In genomic region chr20:46364670-46365482, GRCh38 we compare ENCODE assay signal across 9 cellular contexts. TPM values are rescaled to one million over a fixed set of nuclear protein-coding genes. Genes with fewer than 3 reads are reported as not detected.
DNase-seq lines count a peak whose midpoint lies in the region; ATAC-seq, FAIRE-seq and TF ChIP-seq lines count a peak whose summit lies in the region.
"Had no signal": no experiment of that assay in that cellular context is flagged by ENCODE, and none has a peak within 500 bp of the region (broad histone marks: within the 10 kb centered on the region; RNA-seq: fewer than 3 reads in every experiment).

No MANE protein-coding gene starts in this region.

- H3K79me2 ChIP-seq in keratinocyte (ENCODE audit: control insufficient read depth, insufficient read depth, low read length), result peaks cover 18% of the 10 kb centered on the region

- no peak for ATAC-seq in HG02870 (IDR thresholded peaks at IDR 0.05; ENCODE audit: unreplicated experiment)

- H3K9me1 ChIP-seq in keratinocyte (ENCODE audit: control insufficient read depth, extremely low read depth, insufficient read depth, low read length), result no peaks in the 10 kb centered on the region

- H3K9me3 ChIP-seq in adrenal gland (replicated peaks in 1 of 3), result no peaks in the 10 kb centered on the region
- no peaks in the 10 kb centered on the region for H3K9me3 ChIP-seq in keratinocyte (ENCODE audit: control insufficient read depth, low read depth, low read length)
- H3K9me3 ChIP-seq in stomach smooth muscle (ENCODE audit: control insufficient read depth in 2 of 2, low read length in 2 of 2), result no peaks in the 10 kb centered on the region

- peak overlapping the region; percentile 76 for H3K4me2 ChIP-seq in keratinocyte (ENCODE audit: control insufficient read depth, extremely low read depth, insufficient read depth, low read depth, low read length)

- H3K27me3 ChIP-seq in adrenal gland, result no peaks in the 10 kb centered on the region
- no peaks in the 10 kb centered on the region for H3K27me3 ChIP-seq in keratinocyte (ENCODE audit: control insufficient read depth, extremely low read depth, insufficient read depth, low read length)
- H3K27me3 ChIP-seq in stomach smooth muscle (ENCODE audit: control insufficient read depth in 1 of 2, insufficient read depth in 2 of 2, low read length in 2 of 2), result no peaks in the 10 kb centered on the region

- H3K9ac ChIP-seq in keratinocyte (ENCODE audit: control insufficient read depth, extremely low read depth, insufficient read depth, low read length) (peak overlapping the region; percentile 98), stomach smooth muscle (ENCODE audit: low read length in 2 of 2) (peak overlapping the region; percentile 71 to 93)

- no peaks in the 10 kb centered on the region for H4K20me1 ChIP-seq in keratinocyte (ENCODE audit: control insufficient read depth, extremely low read depth, insufficient read depth, low read length)

- H3K36me3 ChIP-seq in adrenal gland (replicated peaks in 1 of 2) (peaks cover 0 to 38% of the 10 kb centered on the region in 2 donors), keratinocyte (ENCODE audit: control insufficient read depth in 2 of 2, extremely low read depth in 1 of 2, insufficient read depth in 2 of 2, low read length in 2 of 2) (peaks cover 14 to 20% of the 10 kb centered on the region in 2 experiments), stomach smooth muscle (ENCODE audit: control insufficient read depth in 2 of 2, insufficient read depth in 2 of 2, low read length in 2 of 2) (peaks cover 30 to 38% of the 10 kb centered on the region in 2 donors)

- WGBS in adrenal gland, 4 donors, result 33 to 38% (median 37%) methylated on average over 9 to 10 of the region's 10 CpGs

- peaks cover 18 to 41% of the 10 kb centered on the region in 2 donors for H3K4me1 ChIP-seq in adrenal gland (replicated peaks in 1 of 2)
- H3K4me1 ChIP-seq in keratinocyte (ENCODE audit: control insufficient read depth, extremely low read depth, insufficient read depth, low read length), result peaks cover 8% of the 10 kb centered on the region
- H3K4me1 ChIP-seq in stomach smooth muscle (ENCODE audit: control insufficient read depth, insufficient read depth, low read length), result peaks cover 30% of the 10 kb centered on the region

- H3K4me3 ChIP-seq in adrenal gland (peak overlapping the region in 2 of 4 donors; percentile 94 to 97), keratinocyte (ENCODE audit: control insufficient read depth in 2 of 3, extremely low read depth in 1 of 3, insufficient read depth in 2 of 3, low read depth in 1 of 3, low read length in 3 of 3) (peak overlapping the region; percentile 69 to 98 (median 81)), stomach smooth muscle (ENCODE audit: low read length in 2 of 2) (peak overlapping the region; percentile 91 to 97)

- dilution Hi-C loops in keratinocyte (cut with MboI; ENCODE audit: extremely low pct_ligation_motif_present, low sequenced_read_pairs), result no loop called here

- intact Hi-C loops in adrenal gland (cut with DNase I), result no loop called here

- TF ChIP-seq CTCF in adrenal gland (IDR thresholded peaks at IDR 0.05), result no peak
- TF ChIP-seq CTCF in keratinocyte (optimal IDR thresholded peaks at IDR 0.05 in 1 of 3, IDR thresholded peaks at IDR 0.05 in 1 of 3, conservative IDR thresholded peaks at IDR 0.05 in 1 of 3; ENCODE audit: extremely low read depth in 1 of 3, insufficient read depth in 2 of 3, low read length in 3 of 3), result no peak

- H3K27ac ChIP-seq in adrenal gland (peak overlapping the region; percentile 74 to 100 (median 98)), keratinocyte (ENCODE audit: control insufficient read depth, insufficient read depth, low read length) (no peak overlapping the region), stomach smooth muscle (ENCODE audit: low read length) (peak overlapping the region; percentile 93)

- TF ChIP-seq POLR2A in adrenal gland (IDR thresholded peaks at IDR 0.05), result peak in 1 of 2 donors; percentile 85

- H2AFZ ChIP-seq in keratinocyte (ENCODE audit: control insufficient read depth, low read length), result peak overlapping the region; percentile 35

- peak; percentile 11 for DNase-seq in NCI-H2227 (lab: John Stamatoyannopoulos, UW; ENCODE audit: unreplicated experiment)
- no peak for DNase-seq in NCI-H2227 treated with DMSO at 0.1 percent for 48 hours (lab: John Stamatoyannopoulos, UW)
- peak; percentile 75 to 94 (median 93) for DNase-seq in adrenal gland
- DNase-seq in keratinocyte (ENCODE audit: low read depth, low spot score), result no peak
- DNase-seq in NCI-H2107 (lab: John Stamatoyannopoulos, UW), result no peak
- DNase-seq in AG08396 (ENCODE audit: low spot score), result no peak

- no peak for FAIRE-seq in keratinocyte (lab: Jason Lieb, UNC)
- FAIRE-seq: A204.1 had no signal

RNA-seq across cellular contexts. Expression of gene ELMO2, which starts 41.5 kb away (rescaled TPM):
- total RNA-seq in adrenal gland, result 10 to 100 TPM; 42.4 to 69.0 (median 52.2) TPM
- 10 to 100 TPM; 36.2 to 55.1 (median 38.3) TPM for polyA plus RNA-seq in adrenal gland
- 28.5 to 37.0 TPM (median 32.4 TPM) in 3 replicates for polyA plus RNA-seq in keratinocyte
- polyA plus RNA-seq in keratinocyte (2011; ENCODE audit: low read depth), result 11.4 TPM
- 27.6 and 31.3 TPM in 2 replicates for polyA plus RNA-seq in keratinocyte (2011; cell fraction: cytosol; rRNA removed)
- 51.6 and 65.5 TPM in 2 replicates for polyA plus RNA-seq in keratinocyte (2011; cell fraction: nucleus; rRNA removed)
- polyA plus RNA-seq in keratinocyte (2012; ENCODE audit: low replicate concordance), result 18.3 and 22.3 TPM in 2 replicates
- 39.8 to 66.1 TPM (median 53.9 TPM) in 3 replicates for polyA minus RNA-seq in keratinocyte
- polyA minus RNA-seq in keratinocyte (2011; cell fraction: cytosol; rRNA and poly(A)+ RNA removed), result 20.9 TPM
- 27.9 and 44.4 TPM in 2 replicates for polyA minus RNA-seq in keratinocyte (2011; cell fraction: nucleus; rRNA and poly(A)+ RNA removed)

RNA-seq across cellular contexts. Expression of gene CDH22, which starts 56.6 kb away (rescaled TPM):
- total RNA-seq in adrenal gland, result 1 to 10 TPM in 2 of 8 donors, under 1 TPM in 2, not detected in 4; 0.19 to 2.9 (median 1.2) TPM
- polyA plus RNA-seq in adrenal gland (1 to 10 TPM in 2 of 3 donors, under 1 TPM in 1; 0.77 to 2.3 (median 1.2) TPM), keratinocyte (not detected in 3 replicates)
- not detected for polyA plus RNA-seq in keratinocyte (2011; ENCODE audit: low read depth)
- polyA plus RNA-seq in keratinocyte (2011; cell fraction: cytosol; rRNA removed), result not detected in 2 replicates
- not detected in 2 replicates for polyA plus RNA-seq in keratinocyte (2011; cell fraction: nucleus; rRNA removed)
- polyA plus RNA-seq in keratinocyte (2012; ENCODE audit: low replicate concordance), result not detected in 2 replicates
- not detected in 3 replicates for polyA minus RNA-seq in keratinocyte
- not detected for polyA minus RNA-seq in keratinocyte (2011; cell fraction: cytosol; rRNA and poly(A)+ RNA removed)
- polyA minus RNA-seq in keratinocyte (2011; cell fraction: nucleus; rRNA and poly(A)+ RNA removed), result not detected in 2 replicates

Comparison
In these comparisons a context has a peak if more than half of its experiments do, and no peak if none do; other contexts are left out.
1. DNase-seq: peak in NCI-H2227 (single experiment) and adrenal gland (7 of 7); none in NCI-H2227 treated with DMSO at 0.1 percent for 48 hours (single experiment), keratinocyte (single experiment), NCI-H2107 (single experiment) and AG08396 (single experiment).